ENCODE assay signal across 1 cellular context in genomic region chr11:62621567-62622470, GRCh38.
TF ChIP-seq lines count a peak whose summit lies in the region.

Gene B3GAT3, minus strand, starts transcription at chr11:62621986. Its CDS starts 39 bp downstream, at chr11:62621947.

TF ChIP-seq in HepG2, 621 proteins besides CTCF, POLR2A, EP300 and RAD21 (continued from another document and continues in another):
- TF ChIP-seq CREM (IDR thresholded peaks at IDR 0.05) (peak; percentile 96), CREM (CRISPR knock-in tag; IDR thresholded peaks at IDR 0.05) (peak; percentile 70; the same call in 1 of the 2 replicates), USF2 (IDR thresholded peaks at IDR 0.05; ENCODE audit: low read depth, low read length) (peak; percentile 41; the same call in 1 of the 2 replicates), USF2 (CRISPR knock-in tag; IDR thresholded peaks at IDR 0.05; ENCODE audit: borderline replicate concordance) (peak; percentile 67), ZNF17 (CRISPR knock-in tag; IDR thresholded peaks at IDR 0.05) (no peak), KMT2B (CRISPR knock-in tag; IDR thresholded peaks at IDR 0.05) (peak; percentile 64; the same call in 1 of the 2 replicates), JUNB (CRISPR knock-in tag; IDR thresholded peaks at IDR 0.05; ENCODE audit: borderline replicate concordance) (no peak; the same call in 1 of the 2 replicates), NAIF1 (CRISPR knock-in tag; IDR thresholded peaks at IDR 0.05; ENCODE audit: borderline replicate concordance) (no peak), ELF4 (CRISPR knock-in tag; IDR thresholded peaks at IDR 0.05; ENCODE audit: borderline replicate concordance) (peak; percentile 85; the same call in 1 of the 2 replicates), ZNF558 (CRISPR knock-in tag; IDR thresholded peaks at IDR 0.05; ENCODE audit: borderline replicate concordance) (no peak), RELA (CRISPR knock-in tag; IDR thresholded peaks at IDR 0.05) (no peak), SCMH1 (CRISPR knock-in tag; IDR thresholded peaks at IDR 0.05; ENCODE audit: borderline replicate concordance) (no peak), RBM22 (optimal IDR thresholded peaks at IDR 0.05; ENCODE audit: low read length) (no peak), ZFP36L1 (CRISPR knock-in tag; IDR thresholded peaks at IDR 0.05) (peak; percentile 88), ZNF83 (CRISPR knock-in tag; IDR thresholded peaks at IDR 0.05; ENCODE audit: borderline replicate concordance) (peak; percentile 12; the same call in 1 of the 2 replicates), XBP1 (CRISPR knock-in tag; IDR thresholded peaks at IDR 0.05) (no peak), TMF1 (CRISPR knock-in tag; IDR thresholded peaks at IDR 0.05; ENCODE audit: low read depth) (0 out of 2 replicates have a peak, but pooled peaks have one; percentile 66), ISX (CRISPR knock-in tag; conservative IDR thresholded peaks at IDR 0.05) (no peak), JUN (CRISPR knock-in tag; IDR thresholded peaks at IDR 0.05) (no peak), PAX8 (CRISPR knock-in tag; IDR thresholded peaks at IDR 0.05; ENCODE audit: borderline replicate concordance) (no peak), ZFAT (CRISPR knock-in tag; conservative IDR thresholded peaks at IDR 0.05) (no peak), ZMAT5 (CRISPR knock-in tag; IDR thresholded peaks at IDR 0.05; ENCODE audit: borderline replicate concordance, low read depth) (no peak), TAF15 (IDR thresholded peaks at IDR 0.05; ENCODE audit: low read depth, low read length, poor library complexity, severe bottlenecking) (peak; percentile 98), SMYD3 (CRISPR knock-in tag; IDR thresholded peaks at IDR 0.05) (0 out of 2 replicates have a peak, but pooled peaks have one; percentile 33), MYPOP (CRISPR knock-in tag; IDR thresholded peaks at IDR 0.05) (peak; percentile 47; the same call in 1 of the 2 replicates), ZNF232 (CRISPR knock-in tag; IDR thresholded peaks at IDR 0.05; ENCODE audit: borderline replicate concordance) (peak; percentile 88), PRDM4 (CRISPR knock-in tag; IDR thresholded peaks at IDR 0.05; ENCODE audit: borderline replicate concordance) (no peak), TCF12 (IDR thresholded peaks at IDR 0.05) (no peak), TCF12 (CRISPR knock-in tag; IDR thresholded peaks at IDR 0.05) (peak; percentile 75; the same call in 1 of the 2 replicates), ZSCAN20 (CRISPR knock-in tag; IDR thresholded peaks at IDR 0.05; ENCODE audit: borderline replicate concordance) (peak; percentile 73; the same call in 1 of the 2 replicates), ZBTB39 (CRISPR knock-in tag; IDR thresholded peaks at IDR 0.05) (peak; percentile 37; the same call in 1 of the 2 replicates), RORA (CRISPR knock-in tag; IDR thresholded peaks at IDR 0.05) (no peak), ZNF841 (CRISPR knock-in tag; IDR thresholded peaks at IDR 0.05; ENCODE audit: borderline replicate concordance) (peak; percentile 53; the same call in 1 of the 2 replicates), ZNF441 (CRISPR knock-in tag; IDR thresholded peaks at IDR 0.05; ENCODE audit: borderline replicate concordance) (no peak; the same call in 1 of the 2 replicates), SP1 (IDR thresholded peaks at IDR 0.05) (no peak), SP1 (CRISPR knock-in tag; IDR thresholded peaks at IDR 0.05) (peak; percentile 73), ZBTB10 (CRISPR knock-in tag; IDR thresholded peaks at IDR 0.05; ENCODE audit: borderline replicate concordance) (peak; percentile 46; the same call in 1 of the 2 replicates)
- TF ChIP-seq, protein P1, sequence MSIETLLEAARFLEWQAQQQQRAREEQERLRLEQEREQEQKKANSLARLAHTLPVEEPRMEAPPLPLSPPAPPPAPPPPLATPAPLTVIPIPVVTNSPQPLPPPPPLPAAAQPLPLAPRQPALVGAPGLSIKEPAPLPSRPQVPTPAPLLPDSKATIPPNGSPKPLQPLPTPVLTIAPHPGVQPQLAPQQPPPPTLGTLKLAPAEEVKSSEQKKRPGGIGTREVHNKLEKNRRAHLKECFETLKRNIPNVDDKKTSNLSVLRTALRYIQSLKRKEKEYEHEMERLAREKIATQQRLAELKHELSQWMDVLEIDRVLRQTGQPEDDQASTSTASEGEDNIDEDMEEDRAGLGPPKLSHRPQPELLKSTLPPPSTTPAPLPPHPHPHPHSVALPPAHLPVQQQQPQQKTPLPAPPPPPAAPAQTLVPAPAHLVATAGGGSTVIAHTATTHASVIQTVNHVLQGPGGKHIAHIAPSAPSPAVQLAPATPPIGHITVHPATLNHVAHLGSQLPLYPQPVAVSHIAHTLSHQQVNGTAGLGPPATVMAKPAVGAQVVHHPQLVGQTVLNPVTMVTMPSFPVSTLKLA (IDR thresholded peaks at IDR 0.05), result peak; percentile 96
- TF ChIP-seq, protein P2, sequence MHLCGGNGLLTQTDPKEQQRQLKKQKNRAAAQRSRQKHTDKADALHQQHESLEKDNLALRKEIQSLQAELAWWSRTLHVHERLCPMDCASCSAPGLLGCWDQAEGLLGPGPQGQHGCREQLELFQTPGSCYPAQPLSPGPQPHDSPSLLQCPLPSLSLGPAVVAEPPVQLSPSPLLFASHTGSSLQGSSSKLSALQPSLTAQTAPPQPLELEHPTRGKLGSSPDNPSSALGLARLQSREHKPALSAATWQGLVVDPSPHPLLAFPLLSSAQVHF (CRISPR knock-in tag; IDR thresholded peaks at IDR 0.05), result 0 out of 2 replicates have a peak, but pooled peaks have one; percentile 79
- TF ChIP-seq, protein P3, sequence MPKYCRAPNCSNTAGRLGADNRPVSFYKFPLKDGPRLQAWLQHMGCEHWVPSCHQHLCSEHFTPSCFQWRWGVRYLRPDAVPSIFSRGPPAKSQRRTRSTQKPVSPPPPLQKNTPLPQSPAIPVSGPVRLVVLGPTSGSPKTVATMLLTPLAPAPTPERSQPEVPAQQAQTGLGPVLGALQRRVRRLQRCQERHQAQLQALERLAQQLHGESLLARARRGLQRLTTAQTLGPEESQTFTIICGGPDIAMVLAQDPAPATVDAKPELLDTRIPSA (CRISPR knock-in tag; IDR thresholded peaks at IDR 0.05; ENCODE audit: borderline replicate concordance), result peak; percentile 20; the same call in 1 of the 2 replicates
